Comparison of ENCODE assay signal across 30 cellular contexts in the genomic region with DNA sequence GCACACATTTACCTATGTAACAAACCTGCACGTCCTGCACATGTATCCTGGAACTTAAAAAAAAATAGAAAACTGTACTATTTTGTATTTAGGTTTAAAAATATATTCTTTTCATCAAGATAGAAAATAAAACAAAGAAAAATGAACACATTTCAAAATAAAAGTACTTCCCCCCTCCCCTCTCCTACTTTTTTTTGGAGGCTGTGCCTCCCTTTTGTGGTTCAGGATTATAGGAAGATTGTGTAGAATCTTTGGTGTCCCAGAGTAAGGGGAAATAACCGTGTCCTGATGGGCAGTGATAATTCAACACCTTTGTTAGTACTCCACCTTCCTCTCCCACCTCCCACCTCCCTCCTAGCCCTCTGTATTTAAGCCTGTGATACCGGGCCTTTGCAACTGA.
"Had no signal": no experiment of that assay in that cellular context is flagged by ENCODE, and none has a peak within 500 bp of the region (broad histone marks: within the 10 kb centered on the region; RNA-seq: fewer than 3 reads in every experiment).

No MANE protein-coding gene starts in this region.

- FAIRE-seq: bronchial epithelial cell, RCC 7860 had no signal

- ATAC-seq: activated naive CD8-positive, alpha-beta T cell treated with anti-CD3 and anti-CD28 coated beads, Interleukin-2, amount 50 U/mL, for 24 hours; activated T-cell treated with anti-CD3 and anti-CD28 coated beads, Interleukin-2, amount 50 U/mL, for 4 hours; SK-N-SH treated with all-trans-retinoic acid at 6 μM for 48 hours; T-cell had no signal

- DNase-seq: activated B cell treated with CpG ODN at 0.5 μM for 24 hours; activated CD4-positive, alpha-beta memory T cell treated with anti-CD3 and anti-CD28 coated beads for 36 hours; activated CD4-positive, alpha-beta T cell treated with anti-CD3 and anti-CD28 coated beads for 4 hours; activated CD4-positive, alpha-beta T cell treated with anti-CD3 and anti-CD28 coated beads, Interleukin-2, amount 50 U/mL, for 1 hour; activated CD4-positive, CD25-positive, alpha-beta regulatory T cell treated with anti-CD3 and anti-CD28 coated beads, Interleukin-2, amount 50 U/mL, for 72 hours; activated CD8-positive, alpha-beta memory T cell treated with anti-CD3 and anti-CD28 coated beads, Interleukin-2, amount 50 U/mL, for 4 hours; activated effector memory CD4-positive, alpha-beta T cell treated with Interleukin-2 at 50 U/mL for 16 hours; activated naive CD4-positive, alpha-beta T cell treated with anti-CD3 and anti-CD28 coated beads, Interleukin-2, amount 10 ng/mL, durations not matched to agents 7 days and 5 days; activated naive CD8-positive, alpha-beta T cell treated with anti-CD3 and anti-CD28 coated beads, Interleukin-2, amount 50 U/mL, for 24 hours; activated T-cell treated with anti-CD3 and anti-CD28 coated beads for 4 hours; activated T-cell treated with anti-CD3 and anti-CD28 coated beads, Interleukin-2, amount 50 U/mL, for 4 hours; anterior cingulate cortex; caudate nucleus; Karpas-422; KBM-7; NCI-H1105; NCI-H1417 treated with DMSO at 0.1 percent for 48 hours; NCI-H187 treated with DMSO at 0.1 percent for 48 hours; NCI-H2081; NCI-H345; NCI-H524 treated with DMSO at 0.1 percent for 48 hours; SIG-M5; T-cell; T-helper 2 cell; T-helper 9 cell had no signal

- H3K27ac ChIP-seq: RWPE1, VCaP had no signal
